8 cellular contexts compared by ENCODE assay signal in genomic region chr3:152298393-152299242, GRCh38. TPM values are rescaled to one million over a fixed set of nuclear protein-coding genes. Genes with fewer than 3 reads are reported as not detected.
A peak's percentile ranks its signal among the peaks of the same experiment; 100 is the strongest.
DNase-seq lines count a peak whose midpoint lies in the region; TF ChIP-seq lines count a peak whose summit lies in the region.

No MANE protein-coding gene starts in this region.

- H3K9me2 ChIP-seq in GM23248 (ENCODE audit: insufficient read depth): no peaks in the 10 kb centered on the region

- H3K9ac ChIP-seq in ES-I3 (ENCODE audit: low read depth, low read length): peak overlapping the region; percentile 82
- peak overlapping the region; percentile 78 for H3K9ac ChIP-seq in GM23248
- H3K9ac ChIP-seq in SK-N-MC (ENCODE audit: insufficient read length): peak overlapping the region; percentile 89

- peak overlapping the region; percentile 67 for H3K4me3 ChIP-seq in GM23248
- H3K4me3 ChIP-seq in SK-N-MC: peak overlapping the region; percentile 82
- peak overlapping the region; percentile 28 to 49 (median 43) for H3K4me3 ChIP-seq in sigmoid colon

- peaks cover 94% of the 10 kb centered on the region for H3K79me2 ChIP-seq in GM23248 (ENCODE audit: insufficient read depth)

- H3K4me1 ChIP-seq in ES-I3 (ENCODE audit: insufficient read depth, low read length) (peaks cover 27% of the 10 kb centered on the region), GM23248 (ENCODE audit: insufficient read depth) (peaks cover 57% of the 10 kb centered on the region), sigmoid colon (peaks cover 0 to 95% (median 68%) of the 10 kb centered on the region in 4 donors)

- H3K9me3 ChIP-seq in ES-I3 (ENCODE audit: control insufficient read depth, insufficient read depth, low read length): no peaks in the 10 kb centered on the region
- no peaks in the 10 kb centered on the region for H3K9me3 ChIP-seq in GM23248 (ENCODE audit: low read depth)
- no peaks in the 10 kb centered on the region for H3K9me3 ChIP-seq in SK-N-MC (ENCODE audit: low read depth, low read length)
- no peaks in the 10 kb centered on the region for H3K9me3 ChIP-seq in sigmoid colon

- H3F3A ChIP-seq in GM23248 (ENCODE audit: insufficient read depth): peaks cover 72% of the 10 kb centered on the region

- no peak for TF ChIP-seq CTCF in sigmoid colon (IDR thresholded peaks at IDR 0.05)

- 1 to 2% methylated on average over 14 of the region's 14 CpGs for WGBS in GM23248 (ENCODE audit: low coverage in 1 of 2, low lambda C conversion rate in 2 of 2, missing lambda C conversion rate in 2 of 2), 2 experiments
- WGBS in sigmoid colon, 2 donors: 1 to 17% methylated on average over 14 of the region's 14 CpGs

- H3K27ac ChIP-seq in GM23248: peak overlapping the region; percentile 94
- peak overlapping the region; percentile 99 for H3K27ac ChIP-seq in SK-N-MC
- H3K27ac ChIP-seq in sigmoid colon: peak overlapping the region; percentile 82 to 90 (median 84)

- in situ Hi-C loops in GM23248 (cut with MboI): no loop called here

- peak overlapping the region; percentile 87 for H3K4me2 ChIP-seq in GM23248 (ENCODE audit: unreplicated experiment)

- H2AFZ ChIP-seq in GM23248: peak overlapping the region; percentile 37

- DNase-seq in GM23248: peak; percentile 92
- peak; percentile 49 for DNase-seq in LoVo (ENCODE audit: low spot score)
- DNase-seq in SK-N-MC (ENCODE audit: low read depth, low spot score): peak; percentile 100
- peak; percentile 69 for DNase-seq in astrocyte of the hippocampus (ENCODE audit: low read depth, low spot score)
- peak in 26 of 51 donors; percentile 5 to 95 (median 36) for DNase-seq in hypothalamus (lab: John Stamatoyannopoulos, UW)
- peak; percentile 86 for DNase-seq in sigmoid colon
- no peak for DNase-seq in NCI-H345 treated with DMSO at 0.1 percent for 48 hours (lab: John Stamatoyannopoulos, UW; ENCODE audit: unreplicated experiment)

- no peaks in the 10 kb centered on the region for H3K36me3 ChIP-seq in ES-I3 (ENCODE audit: insufficient read depth, low read length)
- H3K36me3 ChIP-seq in GM23248 (ENCODE audit: low read depth): peaks cover 5% of the 10 kb centered on the region; the same call in 1 of the 2 replicates
- peaks cover 27% of the 10 kb centered on the region; the same call in 1 of the 2 replicates for H3K36me3 ChIP-seq in SK-N-MC (ENCODE audit: insufficient read depth, low read length)
- peaks cover 0 to 7% (median 0%) of the 10 kb centered on the region in 4 donors for H3K36me3 ChIP-seq in sigmoid colon

- no peaks in the 10 kb centered on the region for H3K27me3 ChIP-seq in GM23248 (replicated peaks; ENCODE audit: insufficient read depth)
- H3K27me3 ChIP-seq in sigmoid colon: no peaks in the 10 kb centered on the region

- TF ChIP-seq POLR2A in sigmoid colon (IDR thresholded peaks at IDR 0.05): peak; percentile 52 to 60

- TF ChIP-seq EP300 in sigmoid colon (IDR thresholded peaks at IDR 0.05): no peak

- intact Hi-C loops in sigmoid colon (cut with DNase I): loop anchor here (2.0 kb wide), 1 partner anchor 28 kb away; no protein-coding TSS in a partner anchor

- no peaks in the 10 kb centered on the region for H4K20me1 ChIP-seq in GM23248 (ENCODE audit: insufficient read depth)

RNA-seq across cellular contexts. Expression of gene MBNL1, which starts 29.9 kb away (rescaled TPM):
- total RNA-seq in GM23248 (2014; rRNA removed; shearing (Covaris generic)): 251 and 262 TPM in 2 replicates
- polyA plus RNA-seq in GM23248 (2016; fragmentation: Nextera tagmentation; extraction: Ambion mirVana) (81.7 and 89.5 TPM in 2 replicates), sigmoid colon (10 to 100 TPM; 60.5 to 74.7 (median 67.3) TPM)
- 100 to 1,000 TPM; 602 to 898 (median 756) TPM for total RNA-seq in sigmoid colon
